8 cellular contexts compared by ENCODE assay signal in genomic region chr16:53773150-53773846, GRCh38.
A peak's percentile ranks its signal among the peaks of the same experiment; 100 is the strongest.
DNase-seq lines count a peak whose midpoint lies in the region; ATAC-seq and TF ChIP-seq lines count a peak whose summit lies in the region.

No MANE protein-coding gene starts in this region.

- H3K4me1 Mint-ChIP-seq in stimulated activated effector memory CD8-positive, alpha-beta T cell treated with anti-CD3 and anti-CD28 coated beads, Interleukin-12 subunit alpha, Interleukin-12 subunit beta, amount 100 ng/mL, for 72 hours: peaks cover 31% of the 10 kb centered on the region

- H3K9ac ChIP-seq in parathyroid adenoma: no peak overlapping the region

- ATAC-seq in foreskin keratinocyte: peak; percentile 55
- no peak for ATAC-seq in stimulated activated effector memory CD8-positive, alpha-beta T cell treated with anti-CD3 and anti-CD28 coated beads, Interleukin-12 subunit alpha, Interleukin-12 subunit beta, amount 100 ng/mL, for 72 hours
- no peak for ATAC-seq in GM19324 (IDR thresholded peaks at IDR 0.05; ENCODE audit: low FRiP score, unreplicated experiment)

- no peaks in the 10 kb centered on the region for H3K9me3 ChIP-seq in parathyroid adenoma (ENCODE audit: control insufficient read depth, low read length)

- no peaks in the 10 kb centered on the region for H3K36me3 ChIP-seq in parathyroid adenoma (ENCODE audit: control insufficient read depth, insufficient read depth, low read length)

- H2AFZ ChIP-seq in parathyroid adenoma: no peak overlapping the region

- peak; percentile 54 for DNase-seq in CD1c-positive myeloid dendritic cell (ENCODE audit: extremely low spot score)
- peak; percentile 9 for DNase-seq in GM19240 (ENCODE audit: insufficient read length, low spot score)
- peak; percentile 88 for DNase-seq in NB4 (ENCODE audit: low read depth)
- DNase-seq in SK-N-DZ (ENCODE audit: low spot score): peak; percentile 66
- peak in 1 of 2 donors; percentile 64 for DNase-seq in foreskin keratinocyte
- no peak for DNase-seq in stimulated activated effector memory CD8-positive, alpha-beta T cell treated with anti-CD3 and anti-CD28 coated beads, Interleukin-12 subunit alpha, Interleukin-12 subunit beta, amount 100 ng/mL, for 72 hours (ENCODE audit: low spot score in 2 of 2)

- no peak overlapping the region for H3K4me3 ChIP-seq in NB4 (ENCODE audit: low read depth, low read length)
- no peak overlapping the region for H3K4me3 ChIP-seq in parathyroid adenoma (ENCODE audit: low read depth, low read length)

- H3K9me3 Mint-ChIP-seq in stimulated activated effector memory CD8-positive, alpha-beta T cell treated with anti-CD3 and anti-CD28 coated beads, Interleukin-12 subunit alpha, Interleukin-12 subunit beta, amount 100 ng/mL, for 72 hours: no peaks in the 10 kb centered on the region

- no peak overlapping the region for H3K4me2 ChIP-seq in parathyroid adenoma (ENCODE audit: low read length)

- peaks cover 24% of the 10 kb centered on the region for H3K4me1 ChIP-seq in foreskin keratinocyte
- peaks cover 18% of the 10 kb centered on the region for H3K4me1 ChIP-seq in parathyroid adenoma

- no peak overlapping the region for H3K27ac Mint-ChIP-seq in stimulated activated effector memory CD8-positive, alpha-beta T cell treated with anti-CD3 and anti-CD28 coated beads, Interleukin-12 subunit alpha, Interleukin-12 subunit beta, amount 100 ng/mL, for 72 hours

- no peaks in the 10 kb centered on the region for H3K36me3 Mint-ChIP-seq in stimulated activated effector memory CD8-positive, alpha-beta T cell treated with anti-CD3 and anti-CD28 coated beads, Interleukin-12 subunit alpha, Interleukin-12 subunit beta, amount 100 ng/mL, for 72 hours

- no peaks in the 10 kb centered on the region for H3K79me2 ChIP-seq in parathyroid adenoma

- TF ChIP-seq CTCF in NB4 (IDR thresholded peaks at IDR 0.05; ENCODE audit: low read depth, low read length): peak; percentile 66
- TF ChIP-seq CTCF in foreskin keratinocyte (conservative IDR thresholded peaks at IDR 0.05): peak; percentile 85
- TF ChIP-seq CTCF in parathyroid adenoma (IDR thresholded peaks at IDR 0.05): peak; percentile 64

- H3K27me3 ChIP-seq in foreskin keratinocyte (no peaks in the 10 kb centered on the region), parathyroid adenoma (ENCODE audit: control insufficient read depth, insufficient read depth, low read length) (no peaks in the 10 kb centered on the region)

- TF ChIP-seq POLR2A in NB4 (IDR thresholded peaks at IDR 0.05; ENCODE audit: extremely low read depth, insufficient read length): no peak

- H3K4me3 Mint-ChIP-seq in stimulated activated effector memory CD8-positive, alpha-beta T cell treated with anti-CD3 and anti-CD28 coated beads, Interleukin-12 subunit alpha, Interleukin-12 subunit beta, amount 100 ng/mL, for 72 hours: no peak overlapping the region

- H3K27ac ChIP-seq in foreskin keratinocyte (no peak overlapping the region), parathyroid adenoma (no peak overlapping the region)

Comparison
In these comparisons a context has a peak if more than half of its experiments do, and no peak if none do; other contexts are left out.
1. DNase-seq: peak in CD1c-positive myeloid dendritic cell (single experiment), GM19240 (single experiment), NB4 (single experiment) and SK-N-DZ (single experiment); none in stimulated activated effector memory CD8-positive, alpha-beta T cell treated with anti-CD3 and anti-CD28 coated beads, Interleukin-12 subunit alpha, Interleukin-12 subunit beta, amount 100 ng/mL, for 72 hours (0 of 2).
2. Peak in every context shown above with its lines, with median percentiles within 50 percentile points of each other: CTCF ChIP-seq.